ENCODE assay signal across 26 cellular contexts in genomic region chr17:34820166-34820920, GRCh38.
DNase-seq lines count a peak whose midpoint lies in the region; ATAC-seq and TF ChIP-seq lines count a peak whose summit lies in the region.
"Had no signal": no experiment of that assay in that cellular context is flagged by ENCODE, and none has a peak within 500 bp of the region (broad histone marks: within the 10 kb centered on the region; RNA-seq: fewer than 3 reads in every experiment).

No MANE protein-coding gene starts in this region.

- H3K4me3 Mint-ChIP-seq in GM23338 (peak overlapping the region; percentile 33), endothelial cell (ENCODE audit: unreplicated experiment) (no peak overlapping the region)
- H3K4me3 Mint-ChIP-seq: CD14-positive monocyte had no signal

- H3K4me1 ChIP-seq in GM23338 (ENCODE audit: insufficient read depth) (peaks cover 18% of the 10 kb centered on the region), HUES48 (ENCODE audit: control insufficient read depth, insufficient read depth, low read length) (peaks cover 29% of the 10 kb centered on the region)
- H3K4me1 ChIP-seq: body of pancreas, lower lobe of right lung, upper lobe of left lung had no signal

- no peaks in the 10 kb centered on the region for H3F3A ChIP-seq in GM23338 (replicated peaks; ENCODE audit: low read depth)

- no peaks in the 10 kb centered on the region for H3K9me3 Mint-ChIP-seq in GM23338
- no peaks in the 10 kb centered on the region for H3K9me3 Mint-ChIP-seq in endothelial cell (ENCODE audit: unreplicated experiment)
- H3K9me3 Mint-ChIP-seq: activated T-helper 2 cell treated with anti-CD3 and anti-CD28 coated beads, Interferon-gamma antibody, Interleukin-2, Interleukin-4, amounts not matched to agents 10 μg/mL and 5 μg/mL and 100 μg/mL, durations not matched to agents 14 hours and 24 hours and 36 hours; CD14-positive monocyte had no signal

- no peak overlapping the region for H3K9ac ChIP-seq in HUES48 (ENCODE audit: low read depth, low read length)

- H3K36me3 Mint-ChIP-seq in GM23338 (ENCODE audit: low read depth) (no peaks in the 10 kb centered on the region), endothelial cell (ENCODE audit: low read depth, unreplicated experiment) (no peaks in the 10 kb centered on the region)
- H3K36me3 Mint-ChIP-seq: CD14-positive monocyte had no signal

- no peaks in the 10 kb centered on the region for H3K36me3 ChIP-seq in GM23338 (ENCODE audit: insufficient read depth)
- H3K36me3 ChIP-seq in HUES48 (ENCODE audit: control insufficient read depth, insufficient read depth, low read length): no peaks in the 10 kb centered on the region
- H3K36me3 ChIP-seq: lower lobe of right lung, neutrophil, upper lobe of left lung had no signal

- no peaks in the 10 kb centered on the region for H3K9me2 ChIP-seq in GM23338 (ENCODE audit: insufficient read depth)

- DNase-seq in GM23338 (ENCODE audit: low spot score): peak; percentile 20
- DNase-seq in SK-N-DZ (ENCODE audit: low spot score): peak; percentile 27
- DNase-seq in iPS-NIHi11 (ENCODE audit: low spot score): peak; percentile 40
- DNase-seq in cardiac septum (ENCODE audit: low spot score): no peak
- DNase-seq in endothelial cell (ENCODE audit: low spot score): no peak
- DNase-seq: activated CD4-positive, alpha-beta T cell treated with anti-CD3 and anti-CD28 coated beads, Interleukin-2, amount 50 U/mL, for 4 hours; body of pancreas; effector CD8-positive, alpha-beta T cell; foreskin melanocyte; lower lobe of right lung; mucosa of descending colon; NCI-H146; NCI-H526; stimulated activated CD4-positive, alpha-beta T cell treated with anti-CD3 and anti-CD28 coated beads, Interleukin-15, amount 100 ng/mL, for 24 hours; T-helper 9 cell; upper lobe of left lung had no signal

- H3K27ac Mint-ChIP-seq in GM23338 (no peak overlapping the region), endothelial cell (ENCODE audit: unreplicated experiment) (no peak overlapping the region)
- H3K27ac Mint-ChIP-seq: activated T-helper 2 cell treated with anti-CD3 and anti-CD28 coated beads, Interferon-gamma antibody, Interleukin-2, Interleukin-4, amounts not matched to agents 10 μg/mL and 5 μg/mL and 100 μg/mL, durations not matched to agents 14 hours and 24 hours and 36 hours; CD14-positive monocyte; progenitor cell of endocrine pancreas had no signal

- intact Hi-C loops in cardiac septum (cut with DNase I): no loop called here

- peak overlapping the region; percentile 63; the same call in 1 of the 2 replicates for H2AFZ ChIP-seq in GM23338
- H2AFZ ChIP-seq: hepatocyte had no signal

- peaks cover 13% of the 10 kb centered on the region; the same call in 1 of the 2 replicates for H3K27me3 ChIP-seq in GM23338 (ENCODE audit: insufficient read depth)
- peaks cover 53% of the 10 kb centered on the region for H3K27me3 ChIP-seq in HUES48 (ENCODE audit: control insufficient read depth, insufficient read depth, low read length)
- H3K27me3 ChIP-seq: body of pancreas, upper lobe of left lung had no signal

- TF ChIP-seq CTCF in GM23338 (conservative IDR thresholded peaks at IDR 0.05; ENCODE audit: low read depth in 2 of 2) (no peak), endothelial cell (IDR thresholded peaks at IDR 0.05; ENCODE audit: unreplicated experiment) (no peak)

- H3K9me3 ChIP-seq in HUES48 (ENCODE audit: control insufficient read depth, insufficient read depth, low read length): no peaks in the 10 kb centered on the region
- H3K9me3 ChIP-seq: body of pancreas, lower lobe of right lung, mucosa of descending colon, neutrophil, upper lobe of left lung had no signal

- H4K20me1 ChIP-seq in GM23338 (replicated peaks; ENCODE audit: insufficient read depth): no peaks in the 10 kb centered on the region

- peak overlapping the region; percentile 58 for H3K4me2 ChIP-seq in GM23338
- H3K4me2 ChIP-seq: hepatocyte had no signal

- H3K4me1 Mint-ChIP-seq in GM23338 (peaks cover 43% of the 10 kb centered on the region), endothelial cell (ENCODE audit: unreplicated experiment) (peaks cover 8% of the 10 kb centered on the region)
- H3K4me1 Mint-ChIP-seq: CD14-positive monocyte had no signal

- H3K79me2 ChIP-seq in GM23338 (replicated peaks; ENCODE audit: insufficient read depth): no peaks in the 10 kb centered on the region
- H3K79me2 ChIP-seq: hepatocyte had no signal

- peak overlapping the region; percentile 31; the same call in 1 of the 2 replicates for H3K4me3 ChIP-seq in GM23338
- H3K4me3 ChIP-seq in HUES48 (ENCODE audit: low read depth, low read length): peak overlapping the region; percentile 46
- H3K4me3 ChIP-seq: body of pancreas, hepatocyte, K562, lower lobe of right lung, mucosa of descending colon, upper lobe of left lung had no signal

- H3K27me3 Mint-ChIP-seq in GM23338 (ENCODE audit: insufficient read depth, low read depth, poor library complexity): peaks cover 44% of the 10 kb centered on the region
- H3K27me3 Mint-ChIP-seq in endothelial cell (ENCODE audit: unreplicated experiment): peaks cover 4% of the 10 kb centered on the region

- H3K27ac ChIP-seq in GM23338 (ENCODE audit: low read depth) (no peak overlapping the region), HUES48 (ENCODE audit: low read depth, low read length) (peak overlapping the region; percentile 61)
- H3K27ac ChIP-seq: body of pancreas, hepatocyte, lower lobe of right lung, neutrophil, upper lobe of left lung had no signal

- peak; percentile 81 for ATAC-seq in GM23338
- no peak for ATAC-seq in HG03135 (IDR thresholded peaks at IDR 0.05; ENCODE audit: unreplicated experiment)
- ATAC-seq in HG02884 (IDR thresholded peaks at IDR 0.05; ENCODE audit: unreplicated experiment): no peak
- ATAC-seq: body of pancreas, lower lobe of right lung, mucosa of descending colon, sciatic nerve had no signal

TF ChIP-seq in GM23338, 12 proteins besides CTCF, POLR2A, EP300 and RAD21 (continues in another document):
- TF ChIP-seq ZNF462 (CRISPR knock-in tag; IDR thresholded peaks at IDR 0.05) (no peak), ETS1 (IDR thresholded peaks at IDR 0.05) (no peak)

Comparison
In these comparisons a context has a peak if more than half of its experiments do, and no peak if none do; other contexts are left out.
1. DNase-seq: peak in GM23338 (single experiment), SK-N-DZ (single experiment) and iPS-NIHi11 (single experiment); none in cardiac septum (single experiment) and endothelial cell (single experiment).